9 cellular contexts compared by ENCODE assay signal in genomic region chr2:7012141-7012809, GRCh38.
DNase-seq lines count a peak whose midpoint lies in the region; ATAC-seq and TF ChIP-seq lines count a peak whose summit lies in the region.
"Had no signal": no experiment of that assay in that cellular context is flagged by ENCODE, and none has a peak within 500 bp of the region (broad histone marks: within the 10 kb centered on the region; RNA-seq: fewer than 3 reads in every experiment).

No MANE protein-coding gene starts in this region.

- peak; percentile 15 for DNase-seq in NCI-H2171 treated with DMSO at 0.1 percent for 48 hours (lab: John Stamatoyannopoulos, UW)
- no peak for DNase-seq in NCI-H2171 (lab: John Stamatoyannopoulos, UW)
- peak; percentile 98 to 100 for DNase-seq in SHP77 (lab: John Stamatoyannopoulos, UW)
- DNase-seq in Right ventricle myocardium superior: peak; percentile 68
- DNase-seq in superior temporal gyrus (ENCODE audit: extremely low spot score): peak; percentile 89
- no peak for DNase-seq in LoVo (ENCODE audit: low spot score)
- DNase-seq in Peyer's patch: no peak
- DNase-seq: ACHN had no signal

- intact Hi-C loops in Right ventricle myocardium superior (cut with DNase I): no loop called here

- TF ChIP-seq POLR2A in Peyer's patch (IDR thresholded peaks at IDR 0.05): no peak

- peaks cover 0 to 17% (median 0%) of the 10 kb centered on the region in 4 donors for H3K4me1 ChIP-seq in Peyer's patch

- ATAC-seq in Right ventricle myocardium superior (ENCODE audit: poor library complexity): peak; percentile 54
- ATAC-seq in HG03159 (IDR thresholded peaks at IDR 0.05; ENCODE audit: unreplicated experiment): no peak

- no peaks in the 10 kb centered on the region for H3K36me3 ChIP-seq in Peyer's patch

- H3K27me3 ChIP-seq in Peyer's patch: no peaks in the 10 kb centered on the region

- no peak overlapping the region for H3K4me3 ChIP-seq in Peyer's patch

- no peaks in the 10 kb centered on the region for H3K9me3 ChIP-seq in Peyer's patch

- H3K27ac ChIP-seq in Peyer's patch: no peak overlapping the region

- no peak for TF ChIP-seq CTCF in Peyer's patch (IDR thresholded peaks at IDR 0.05)

Comparison
In these comparisons a context has a peak if more than half of its experiments do, and no peak if none do; other contexts are left out.
1. DNase-seq: peak in NCI-H2171 treated with DMSO at 0.1 percent for 48 hours (single experiment), SHP77 (2 of 2), Right ventricle myocardium superior (single experiment) and superior temporal gyrus (single experiment); none in NCI-H2171 (single experiment), LoVo (single experiment) and Peyer's patch (0 of 3).